14 cellular contexts compared by ENCODE assay signal in genomic region chr22:26452236-26453016, GRCh38.
"Had no signal": no experiment of that assay in that cellular context is flagged by ENCODE, and none has a peak within 500 bp of the region (broad histone marks: within the 10 kb centered on the region; RNA-seq: fewer than 3 reads in every experiment).

No MANE protein-coding gene starts in this region.

- DNase-seq: activated naive CD4-positive, alpha-beta T cell treated with anti-CD3 and anti-CD28 coated beads for 36 hours; activated T-cell treated with anti-CD3 and anti-CD28 coated beads for 4 hours; effector CD4-positive, alpha-beta T cell; esophagus squamous epithelium; ovary; stimulated activated naive CD8-positive, alpha-beta T cell treated with anti-CD3 and anti-CD28 coated beads, Interleukin-15, amount 100 ng/mL, for 72 hours; upper lobe of right lung had no signal

- H3K27ac ChIP-seq: cardiac muscle cell, coronary artery, esophagus squamous epithelium, ovary, thoracic aorta, upper lobe of right lung had no signal

- H3K36me3 ChIP-seq: ovary had no signal

- H3K27ac Mint-ChIP-seq: activated naive CD4-positive, alpha-beta T cell treated with anti-CD3 and anti-CD28 coated beads for 36 hours; activated T-helper 2 cell treated with anti-CD3 and anti-CD28 coated beads, Interferon-gamma antibody, Interleukin-2, Interleukin-4, amounts not matched to agents 10 μg/mL and 5 μg/mL and 100 μg/mL, durations not matched to agents 14 hours and 24 hours and 36 hours; mesothelial cell of epicardium; T-helper 2 cell treated with Interferon-gamma antibody and Interleukin-4, amounts not matched to agents 5 μg/mL and 100 μg/mL, for 36 hours had no signal

- ATAC-seq: sciatic nerve; stimulated activated naive CD8-positive, alpha-beta T cell treated with anti-CD3 and anti-CD28 coated beads, Interleukin-15, amount 100 ng/mL, for 72 hours; upper lobe of right lung had no signal

- H3K4me3 ChIP-seq: cardiac muscle cell, coronary artery, esophagus squamous epithelium, ovary, thoracic aorta, upper lobe of right lung had no signal

- H3K27me3 ChIP-seq: cardiac muscle cell, esophagus squamous epithelium, ovary, upper lobe of right lung had no signal

- H3K9me3 Mint-ChIP-seq: activated naive CD4-positive, alpha-beta T cell treated with anti-CD3 and anti-CD28 coated beads for 36 hours; activated T-helper 2 cell treated with anti-CD3 and anti-CD28 coated beads, Interferon-gamma antibody, Interleukin-2, Interleukin-4, amounts not matched to agents 10 μg/mL and 5 μg/mL and 100 μg/mL, durations not matched to agents 14 hours and 24 hours and 36 hours; mesothelial cell of epicardium; stimulated activated naive CD8-positive, alpha-beta T cell treated with anti-CD3 and anti-CD28 coated beads, Interleukin-15, amount 100 ng/mL, for 72 hours; T-helper 2 cell treated with Interferon-gamma antibody and Interleukin-4, amounts not matched to agents 5 μg/mL and 100 μg/mL, for 36 hours had no signal

- H3K4me1 ChIP-seq: upper lobe of right lung had no signal

- H3K4me1 Mint-ChIP-seq: mesothelial cell of epicardium had no signal

- H3K9me3 ChIP-seq: esophagus squamous epithelium, ovary, thoracic aorta, upper lobe of right lung had no signal

- H3K4me3 Mint-ChIP-seq: activated naive CD4-positive, alpha-beta T cell treated with anti-CD3 and anti-CD28 coated beads for 36 hours; mesothelial cell of epicardium; stimulated activated naive CD8-positive, alpha-beta T cell treated with anti-CD3 and anti-CD28 coated beads, Interleukin-15, amount 100 ng/mL, for 72 hours; T-helper 2 cell treated with Interferon-gamma antibody and Interleukin-4, amounts not matched to agents 5 μg/mL and 100 μg/mL, for 36 hours had no signal

- H3K27me3 Mint-ChIP-seq: stimulated activated naive CD8-positive, alpha-beta T cell treated with anti-CD3 and anti-CD28 coated beads, Interleukin-15, amount 100 ng/mL, for 72 hours had no signal
